ENCODE assay signal across 12 cellular contexts in genomic region chr12:12110923-12111555, GRCh38. TPM values are rescaled to one million over a fixed set of nuclear protein-coding genes. Genes with fewer than 3 reads are reported as not detected.
DNase-seq lines count a peak whose midpoint lies in the region; ATAC-seq, FAIRE-seq and TF ChIP-seq lines count a peak whose summit lies in the region.
"Not testable (repeated sequence)": the region's sequence is repeated elsewhere in the genome, so short reads cannot be mapped to it uniquely, and the experiment has no call there.
"Had no signal": no experiment of that assay in that cellular context is flagged by ENCODE, and none has a peak within 500 bp of the region (broad histone marks: within the 10 kb centered on the region; RNA-seq: fewer than 3 reads in every experiment).

No MANE protein-coding gene starts in this region.

- intact Hi-C loops in activated B cell treated with CpG ODN at 0.5 μM for 24 hours (cut with micrococcal nuclease) = not testable (repeated sequence)

- H3K4me3 Mint-ChIP-seq in activated B cell treated with CpG ODN at 0.5 μM for 24 hours = peak overlapping the region; percentile 64
- peak overlapping the region; percentile 50 for H3K4me3 Mint-ChIP-seq in activated naive CD4-positive, alpha-beta T cell treated with anti-CD3 and anti-CD28 coated beads, Interleukin-2, amount 10 ng/mL, durations not matched to agents 7 days and 5 days
- H3K4me3 Mint-ChIP-seq in memory B cell = peak overlapping the region; percentile 72

- not testable (repeated sequence) for H3K27me3 Mint-ChIP-seq in activated B cell treated with CpG ODN at 0.5 μM for 24 hours; activated naive CD4-positive, alpha-beta T cell treated with anti-CD3 and anti-CD28 coated beads, Interleukin-2, amount 10 ng/mL, durations not matched to agents 7 days and 5 days; memory B cell

- H3K27ac Mint-ChIP-seq in activated B cell treated with CpG ODN at 0.5 μM for 24 hours; activated naive CD4-positive, alpha-beta T cell treated with anti-CD3 and anti-CD28 coated beads, Interleukin-2, amount 10 ng/mL, durations not matched to agents 7 days and 5 days; memory B cell: not testable (repeated sequence)

- not testable (repeated sequence) for DNase-seq in GM18507 (ENCODE audit: extremely low spot score, insufficient read length, low read depth); activated B cell treated with CpG ODN at 0.5 μM for 24 hours; memory B cell (ENCODE audit: low spot score in 2 of 2); urothelium cell line (ENCODE audit: low spot score)
- DNase-seq in activated CD8-positive, alpha-beta memory T cell treated with anti-CD3 and anti-CD28 coated beads, Interleukin-2, amount 50 U/mL, for 4 hours = peak; percentile 25
- peak; percentile 44 for DNase-seq in activated naive CD4-positive, alpha-beta T cell treated with anti-CD3 and anti-CD28 coated beads, Interleukin-2, amount 10 ng/mL, durations not matched to agents 7 days and 5 days
- peak; percentile 56 for DNase-seq in stimulated activated CD4-positive, alpha-beta T cell treated with anti-CD3 and anti-CD28 coated beads, Interleukin-15, amount 100 ng/mL, for 24 hours
- DNase-seq in stimulated activated CD8-positive, alpha-beta memory T cell treated with anti-CD3 and anti-CD28 coated beads, Interleukin-4, amount 100 ng/mL, for 48 hours = peak; percentile 50

- POLR2A ChIA-PET in activated B cell treated with CpG ODN at 0.5 μM for 24 hours (lab: Charles Lee) = not testable (repeated sequence)

- not testable (repeated sequence) for H3K4me1 Mint-ChIP-seq in activated B cell treated with CpG ODN at 0.5 μM for 24 hours; activated naive CD4-positive, alpha-beta T cell treated with anti-CD3 and anti-CD28 coated beads, Interleukin-2, amount 10 ng/mL, durations not matched to agents 7 days and 5 days; memory B cell

- CTCF ChIA-PET in activated B cell treated with CpG ODN at 0.5 μM for 24 hours (lab: Charles Lee); activated naive CD4-positive, alpha-beta T cell treated with anti-CD3 and anti-CD28 coated beads, Interleukin-2, amount 10 ng/mL, durations not matched to agents 7 days and 5 days (lab: Charles Lee): not testable (repeated sequence)

- not testable (repeated sequence) for TF ChIP-seq CTCF in activated B cell treated with CpG ODN at 0.5 μM for 24 hours (IDR thresholded peaks at IDR 0.05)

- FAIRE-seq in GM18507 (lab: Jason Lieb, UNC) (peak; percentile 70), urothelium cell line (lab: Jason Lieb, UNC) (peak; percentile 13)

- not testable (repeated sequence) for H3K36me3 Mint-ChIP-seq in activated B cell treated with CpG ODN at 0.5 μM for 24 hours (ENCODE audit: low read depth); activated naive CD4-positive, alpha-beta T cell treated with anti-CD3 and anti-CD28 coated beads, Interleukin-2, amount 10 ng/mL, durations not matched to agents 7 days and 5 days; memory B cell

- H3K9me3 Mint-ChIP-seq in activated B cell treated with CpG ODN at 0.5 μM for 24 hours (peaks cover 18% of the 10 kb centered on the region), memory B cell (peaks cover 11% of the 10 kb centered on the region)
- peaks cover 19% of the 10 kb centered on the region for H3K9me3 Mint-ChIP-seq in activated naive CD4-positive, alpha-beta T cell treated with anti-CD3 and anti-CD28 coated beads, Interleukin-2, amount 10 ng/mL, durations not matched to agents 7 days and 5 days

- ATAC-seq in activated B cell treated with CpG ODN at 0.5 μM for 24 hours (ENCODE audit: low read depth); memory B cell (ENCODE audit: low read depth): not testable (repeated sequence)

RNA-seq across cellular contexts. Expression of gene BCL2L14, which starts 40.3 kb away (rescaled TPM):
- not detected in 2 replicates for total RNA-seq in activated B cell treated with CpG ODN at 0.5 μM for 24 hours
- total RNA-seq: A673, H4, LHCN-M2, PC-3 had no signal
